ENCODE assay signal across 12 cellular contexts in the genomic region with DNA sequence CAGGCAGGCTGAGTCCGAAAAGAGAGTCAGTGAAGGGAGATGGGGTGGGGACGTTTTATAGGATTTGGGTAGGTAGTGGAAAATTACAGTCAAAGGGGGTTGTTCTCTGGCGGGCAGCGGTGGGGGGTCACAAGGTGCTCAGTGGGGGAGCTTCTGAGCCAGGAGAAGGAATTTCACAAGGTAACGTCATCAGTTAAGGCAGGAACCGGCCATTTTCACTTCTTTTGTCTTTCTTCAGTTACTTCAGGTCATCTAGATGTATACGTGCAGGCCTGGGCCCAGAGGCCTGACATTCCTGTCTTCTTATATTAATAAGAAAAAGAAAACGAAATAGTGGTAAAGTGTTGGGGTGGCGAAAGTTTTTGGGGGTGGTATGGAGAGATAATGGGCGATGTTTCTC. TPM values are rescaled to one million over a fixed set of nuclear protein-coding genes. Genes with fewer than 3 reads are reported as not detected.
"Had no signal": no experiment of that assay in that cellular context is flagged by ENCODE, and none has a peak within 500 bp of the region (broad histone marks: within the 10 kb centered on the region; RNA-seq: fewer than 3 reads in every experiment).

No MANE protein-coding gene starts in this region.

RNA-seq across cellular contexts. Expression of a gene that starts 14.7 kb away (rescaled TPM):
- total RNA-seq: pulmonary artery endothelial cell, smooth muscle cell, suprapubic skin had no signal
- polyA plus RNA-seq: neural cell, smooth muscle cell had no signal

RNA-seq across cellular contexts. Expression of a gene that starts 24.0 kb away (rescaled TPM):
- total RNA-seq: osteocyte, prostate gland, pulmonary artery endothelial cell, right atrium auricular region, sciatic nerve, smooth muscle cell, transverse colon, urinary bladder had no signal
- polyA plus RNA-seq: neural cell, smooth muscle cell, spleen, thymus had no signal
